ENCODE assay signal across 20 cellular contexts in the genomic region with DNA sequence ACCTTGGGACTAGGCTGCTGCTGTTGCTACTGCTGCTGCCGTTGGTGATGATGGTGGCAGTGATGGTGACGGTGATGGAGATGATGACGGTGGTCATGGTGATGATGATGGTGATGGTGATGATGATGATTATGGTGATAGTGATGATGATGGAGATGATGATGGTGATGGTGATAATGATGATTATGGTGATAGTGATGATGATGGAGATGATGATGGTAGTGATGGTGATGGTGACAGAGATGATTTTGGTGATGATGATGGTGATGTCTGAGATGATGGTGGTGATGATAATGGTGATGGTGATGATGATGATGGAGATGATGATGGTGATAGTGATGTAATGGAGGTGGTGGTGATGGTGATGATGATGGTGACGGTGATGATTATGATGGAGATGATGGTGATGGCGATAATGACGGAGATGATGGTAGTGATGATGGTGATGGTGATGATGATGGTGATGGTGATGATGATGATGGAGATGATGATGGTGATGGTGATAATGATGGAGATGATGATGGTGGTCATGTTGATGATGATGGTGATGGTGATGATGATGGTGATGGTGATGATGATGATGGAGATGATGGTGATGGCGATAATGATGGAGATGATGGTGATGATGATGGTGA.
"Had no signal": no experiment of that assay in that cellular context is flagged by ENCODE, and none has a peak within 500 bp of the region (broad histone marks: within the 10 kb centered on the region; RNA-seq: fewer than 3 reads in every experiment).

No MANE protein-coding gene starts in this region.

- H3K27ac Mint-ChIP-seq: T-cell had no signal

- DNase-seq: Kasumi-1, MM.1S, NCI-H1092 treated with DMSO at 0.1 percent for 48 hours, NCI-H1436, NCI-H1930, NCI-H2081, NCI-H2171, NCI-H226, NCI-H446, NCI-H510A, NCI-H524 treated with DMSO at 0.1 percent for 48 hours, NCI-H69, NCI-H774, RPMI8226, SHP77, SK-N-SH, SW 1271, T-cell had no signal

- H3K4me3 Mint-ChIP-seq: T-cell had no signal

- ATAC-seq: T-cell had no signal

- H3K27ac ChIP-seq: KMS-11 had no signal

- FAIRE-seq: RCC 7860 had no signal

- H3K9me3 ChIP-seq: SK-N-SH had no signal

- H3K27me3 Mint-ChIP-seq: T-cell had no signal

- H3K9ac ChIP-seq: KMS-11, SK-N-SH had no signal

- H3K4me2 ChIP-seq: KMS-11, SK-N-SH had no signal
